Comparison of ENCODE assay signal across 9 cellular contexts in genomic region chr3:195713150-195713549, GRCh38. TPM values are rescaled to one million over a fixed set of nuclear protein-coding genes. Genes with fewer than 3 reads are reported as not detected.
A peak's percentile ranks its signal among the peaks of the same experiment; 100 is the strongest.
DNase-seq lines count a peak whose midpoint lies in the region; ATAC-seq, FAIRE-seq and TF ChIP-seq lines count a peak whose summit lies in the region.
"Not testable (repeated sequence)": the region's sequence is repeated elsewhere in the genome, so short reads cannot be mapped to it uniquely, and the experiment has no call there.
"Had no signal": no experiment of that assay in that cellular context is flagged by ENCODE, and none has a peak within 500 bp of the region (broad histone marks: within the 10 kb centered on the region; RNA-seq: fewer than 3 reads in every experiment).

No MANE protein-coding gene starts in this region.

- not testable (repeated sequence) for H3K79me2 ChIP-seq in H1 (ENCODE audit: control insufficient read depth in 1 of 2, insufficient read depth in 2 of 2, low read length in 2 of 2); trophoblast cell (ENCODE audit: control insufficient read depth, insufficient read depth, low read length, poor library complexity)

- TF ChIP-seq RAD21 in H1 (IDR thresholded peaks at IDR 0.05 in 1 of 2, conservative IDR thresholded peaks at IDR 0.05 in 1 of 2; ENCODE audit: low read depth in 2 of 2, low read length in 2 of 2): not testable (repeated sequence)

- H3K4me3 ChIP-seq in NB4 (ENCODE audit: low read depth, low read length); H1 (ENCODE audit: extremely low read depth in 1 of 4, insufficient read depth in 2 of 4, low read depth in 3 of 4, low read length in 4 of 4): not testable (repeated sequence)
- H3K4me3 ChIP-seq in trophoblast cell (ENCODE audit: low read depth, low read length): peak overlapping the region; percentile 3

- 0 out of 2 replicates have a peak overlapping the region, but pooled peaks have one; percentile 71 for H2AK5ac ChIP-seq in H1 (ENCODE audit: low read depth, low read length)
- not testable (repeated sequence) for H2AK5ac ChIP-seq in trophoblast cell (ENCODE audit: low read length)

- H3K9me3 ChIP-seq in H1 (ENCODE audit: insufficient read depth in 2 of 2, low read depth in 1 of 2, low read length in 1 of 2); trophoblast cell (ENCODE audit: insufficient read depth, low read depth, low read length): not testable (repeated sequence)

- DNase-seq in GM12891 (ENCODE audit: insufficient read length, low spot score); H1 (ENCODE audit: low read depth in 1 of 2, low spot score in 2 of 2); trophoblast cell: not testable (repeated sequence)
- DNase-seq in NB4 (ENCODE audit: low read depth): peak; percentile 46
- peak; percentile 42 for DNase-seq in amniotic epithelial cell (ENCODE audit: low read depth)
- DNase-seq in natural killer cell treated with Interleukin-12 subunit alpha and Interleukin-12 subunit beta and Interleukin-15 and Interleukin-18, amount 100 ng/mL, for 72 hours (ENCODE audit: low spot score): peak; percentile 2

- not testable (repeated sequence) for H3K4me1 Mint-ChIP-seq in natural killer cell treated with Interleukin-12 subunit alpha and Interleukin-12 subunit beta and Interleukin-15 and Interleukin-18, amount 100 ng/mL, for 72 hours (ENCODE audit: low read depth in 2 of 2)

- H4K12ac ChIP-seq in trophoblast cell (ENCODE audit: low read depth, low read length): not testable (repeated sequence)

- not testable (repeated sequence) for H3K9ac ChIP-seq in H1 (replicated peaks in 1 of 4; ENCODE audit: extremely low read depth in 1 of 4, low read depth in 3 of 4, low read length in 3 of 4); trophoblast cell (ENCODE audit: low read length)

- H4K20me1 ChIP-seq in H1 (replicated peaks in 1 of 2; ENCODE audit: control insufficient read depth in 1 of 2, insufficient read depth in 2 of 2, low read length in 2 of 2): not testable (repeated sequence)

- not testable (repeated sequence) for H3K27me3 Mint-ChIP-seq in natural killer cell treated with Interleukin-12 subunit alpha and Interleukin-12 subunit beta and Interleukin-15 and Interleukin-18, amount 100 ng/mL, for 72 hours

- not testable (repeated sequence) for TF ChIP-seq CTCF in NB4 (IDR thresholded peaks at IDR 0.05; ENCODE audit: low read depth, low read length); H1 (IDR thresholded peaks at IDR 0.05; ENCODE audit: control extremely low read depth in 1 of 3, insufficient read depth in 1 of 3, low read depth in 1 of 3, low read length in 3 of 3)

- H3K4me2 ChIP-seq in H1 (ENCODE audit: insufficient read depth in 1 of 2, low read depth in 2 of 2, low read length in 2 of 2); trophoblast cell (ENCODE audit: low read length): not testable (repeated sequence)

- WGBS in H1 (ENCODE audit: extremely low coverage in 1 of 2, insufficient coverage in 1 of 2, insufficient read length in 1 of 2, insufficient replicate concordance in 2 of 2, low coverage in 1 of 2, low lambda C conversion rate in 2 of 2, missing lambda C conversion rate in 1 of 2), 2 experiments: 29% methylated on average over 6 of the region's 9 CpGs; no CpG with 5 or more reads in 1 of the 2 experiments
- no CpG with 5 or more reads among the region's 9 CpGs for WGBS in trophoblast cell (ENCODE audit: extremely low coverage, insufficient coverage, insufficient read length)

- not testable (repeated sequence) for H3K14ac ChIP-seq in H1 (ENCODE audit: insufficient read length); trophoblast cell (ENCODE audit: low read length)

- not testable (repeated sequence) for H4K8ac ChIP-seq in H1 (ENCODE audit: extremely low read depth, insufficient read depth, low read length); trophoblast cell (ENCODE audit: low read depth, low read length)

- not testable (repeated sequence) for H3K27me3 ChIP-seq in H1 (replicated peaks in 1 of 4; ENCODE audit: control insufficient read depth in 3 of 4, extremely low read depth in 1 of 4, insufficient read depth in 3 of 4, low read length in 3 of 4); trophoblast cell (ENCODE audit: insufficient read depth, low read length)

- H3K9me3 Mint-ChIP-seq in natural killer cell treated with Interleukin-12 subunit alpha and Interleukin-12 subunit beta and Interleukin-15 and Interleukin-18, amount 100 ng/mL, for 72 hours: not testable (repeated sequence)

- H2BK120ac ChIP-seq in H1 (replicated peaks; ENCODE audit: low read depth, low read length); trophoblast cell (ENCODE audit: insufficient read depth, low read length, poor library complexity): not testable (repeated sequence)

- H3K27ac Mint-ChIP-seq in natural killer cell treated with Interleukin-12 subunit alpha and Interleukin-12 subunit beta and Interleukin-15 and Interleukin-18, amount 100 ng/mL, for 72 hours: not testable (repeated sequence)

- H2AFZ ChIP-seq in H1 (ENCODE audit: low read length); trophoblast cell (ENCODE audit: insufficient read depth, low read length, poor library complexity): not testable (repeated sequence)

- H3K18ac ChIP-seq in H1 (ENCODE audit: extremely low read depth, low read length); trophoblast cell (ENCODE audit: low read length): not testable (repeated sequence)

- H2BK20ac ChIP-seq in H1 (ENCODE audit: low read length): not testable (repeated sequence)

- FAIRE-seq in GM12891 (lab: Jason Lieb, UNC): peak; percentile 70
- FAIRE-seq in H1 (lab: Jason Lieb, UNC): not testable (repeated sequence)

- not testable (repeated sequence) for H3K36me3 Mint-ChIP-seq in natural killer cell treated with Interleukin-12 subunit alpha and Interleukin-12 subunit beta and Interleukin-15 and Interleukin-18, amount 100 ng/mL, for 72 hours

- not testable (repeated sequence) for H3K23me2 ChIP-seq in H1 (ENCODE audit: low read depth, low read length)

- H2BK15ac ChIP-seq in H1 (ENCODE audit: low read length): not testable (repeated sequence)

- TF ChIP-seq EP300 in H1 (IDR thresholded peaks at IDR 0.05; ENCODE audit: borderline replicate concordance in 1 of 2, low read depth in 2 of 2, low read length in 2 of 2): not testable (repeated sequence)

- CTCF ChIA-PET in H1 (lab: Charles Lee; ENCODE audit: partially characterized antibody): not testable (repeated sequence)

- not testable (repeated sequence) for H2BK12ac ChIP-seq in H1 (ENCODE audit: low read depth, low read length); trophoblast cell (ENCODE audit: low read length)

- not testable (repeated sequence) for H3K4me3 Mint-ChIP-seq in natural killer cell treated with Interleukin-12 subunit alpha and Interleukin-12 subunit beta and Interleukin-15 and Interleukin-18, amount 100 ng/mL, for 72 hours

- H3K56ac ChIP-seq in H1 (replicated peaks; ENCODE audit: insufficient read length, low read depth, low read length): not testable (repeated sequence)

- H4K5ac ChIP-seq in H1 (ENCODE audit: insufficient read length, low read depth, low read length): not testable (repeated sequence)

- not testable (repeated sequence) for H3K79me1 ChIP-seq in H1 (ENCODE audit: low read depth, low read length); trophoblast cell (ENCODE audit: low read length)

- not testable (repeated sequence) for TF ChIP-seq POLR2A in GM12891 (IDR thresholded peaks at IDR 0.05; ENCODE audit: low read depth, low read length); NB4 (IDR thresholded peaks at IDR 0.05; ENCODE audit: extremely low read depth, insufficient read length); H1 (IDR thresholded peaks at IDR 0.05; ENCODE audit: control extremely low read depth in 1 of 2, low read depth in 2 of 2, low read length in 2 of 2)

- H4K91ac ChIP-seq in H1 (replicated peaks; ENCODE audit: insufficient read length, low read length); trophoblast cell (ENCODE audit: low read depth, low read length): not testable (repeated sequence)

- not testable (repeated sequence) for H3K23ac ChIP-seq in H1 (ENCODE audit: insufficient read length); trophoblast cell (ENCODE audit: low read length)

- not testable (repeated sequence) for H3K4me1 ChIP-seq in H1 (replicated peaks in 1 of 4; ENCODE audit: control insufficient read depth in 3 of 4, insufficient read depth in 4 of 4, low read length in 3 of 4); trophoblast cell (ENCODE audit: control insufficient read depth in 1 of 2, insufficient read depth in 2 of 2, low read length in 2 of 2)

- H3K4ac ChIP-seq in H1 (replicated peaks; ENCODE audit: insufficient read length, low read depth, low read length); trophoblast cell (ENCODE audit: low read depth, low read length): not testable (repeated sequence)

- not testable (repeated sequence) for H2BK5ac ChIP-seq in H1 (ENCODE audit: low read depth, low read length); trophoblast cell (ENCODE audit: low read depth, low read length, poor library complexity)

- not testable (repeated sequence) for H3K27ac ChIP-seq in H1 (ENCODE audit: low read depth, low read length); trophoblast cell (ENCODE audit: low read depth, low read length)

- ATAC-seq in natural killer cell treated with Interleukin-12 subunit alpha and Interleukin-12 subunit beta and Interleukin-15 and Interleukin-18, amount 100 ng/mL, for 72 hours: not testable (repeated sequence)

- POLR2A ChIA-PET in H1 (lab: Charles Lee; ENCODE audit: partially characterized antibody): not testable (repeated sequence)

- H3K36me3 ChIP-seq in H1 (ENCODE audit: control insufficient read depth in 2 of 4, insufficient read depth in 4 of 4, low read length in 3 of 4); trophoblast cell (ENCODE audit: control insufficient read depth in 1 of 2, insufficient read depth in 2 of 2, low read length in 2 of 2): not testable (repeated sequence)

RNA-seq across cellular contexts. Expression of gene MUC20, which starts 7.6 kb away (rescaled TPM):
- 0.72 TPM for polyA plus RNA-seq in GM12891 (2012; ENCODE audit: low read depth, missing spikeins)
- total RNA-seq in H1 (2021; fragmentation: NEBNext Ultra II Directional; extraction: Animal tissue kit (Norgen Biotek cat#: 25700)): 0.24 TPM in 1 of 2 replicates, not detected in the other
- polyA plus RNA-seq in H1 (2011; rRNA removed): 0.19 and 0.26 TPM in 2 replicates
- polyA plus RNA-seq in H1 (2011; cell fraction: cytosol; rRNA removed): 0.26 TPM
- 0.27 TPM for polyA plus RNA-seq in H1 (2011; cell fraction: nucleus; rRNA removed)
- polyA plus RNA-seq in H1 (2012, experiment 1 of 2): 0.13 to 0.19 TPM (median 0.15 TPM) in 3 of 4 replicates, not detected in the other
- not detected for polyA plus RNA-seq in H1 (2012, experiment 2 of 2)
- polyA plus RNA-seq in H1 (2013, experiment 1 of 2): 0.16 TPM
- polyA plus RNA-seq in H1 (2013, experiment 2 of 2): 0.33 TPM
- polyA minus RNA-seq in H1 (2011; rRNA and poly(A)+ RNA removed): 0.16 TPM in 1 of 2 replicates, not detected in the other
- polyA minus RNA-seq in H1 (2011; cell fraction: cytosol; rRNA and poly(A)+ RNA removed): not detected
- polyA minus RNA-seq in H1 (2011; cell fraction: nucleus; rRNA and poly(A)+ RNA removed): not detected
- 1 to 10 TPM; 2.4 to 3.5 TPM for total RNA-seq in natural killer cell treated with Interleukin-12 subunit alpha and Interleukin-12 subunit beta and Interleukin-15 and Interleukin-18, amount 100 ng/mL, for 72 hours
- 1.8 and 2.3 TPM in 2 replicates for polyA plus RNA-seq in trophoblast cell (2013)
- total RNA-seq: Daoy had no signal
- polyA plus RNA-seq: CD14-positive monocyte; CD8-positive, alpha-beta memory T cell had no signal
